Comparison of ENCODE assay signal across 10 cellular contexts in the genomic region with DNA sequence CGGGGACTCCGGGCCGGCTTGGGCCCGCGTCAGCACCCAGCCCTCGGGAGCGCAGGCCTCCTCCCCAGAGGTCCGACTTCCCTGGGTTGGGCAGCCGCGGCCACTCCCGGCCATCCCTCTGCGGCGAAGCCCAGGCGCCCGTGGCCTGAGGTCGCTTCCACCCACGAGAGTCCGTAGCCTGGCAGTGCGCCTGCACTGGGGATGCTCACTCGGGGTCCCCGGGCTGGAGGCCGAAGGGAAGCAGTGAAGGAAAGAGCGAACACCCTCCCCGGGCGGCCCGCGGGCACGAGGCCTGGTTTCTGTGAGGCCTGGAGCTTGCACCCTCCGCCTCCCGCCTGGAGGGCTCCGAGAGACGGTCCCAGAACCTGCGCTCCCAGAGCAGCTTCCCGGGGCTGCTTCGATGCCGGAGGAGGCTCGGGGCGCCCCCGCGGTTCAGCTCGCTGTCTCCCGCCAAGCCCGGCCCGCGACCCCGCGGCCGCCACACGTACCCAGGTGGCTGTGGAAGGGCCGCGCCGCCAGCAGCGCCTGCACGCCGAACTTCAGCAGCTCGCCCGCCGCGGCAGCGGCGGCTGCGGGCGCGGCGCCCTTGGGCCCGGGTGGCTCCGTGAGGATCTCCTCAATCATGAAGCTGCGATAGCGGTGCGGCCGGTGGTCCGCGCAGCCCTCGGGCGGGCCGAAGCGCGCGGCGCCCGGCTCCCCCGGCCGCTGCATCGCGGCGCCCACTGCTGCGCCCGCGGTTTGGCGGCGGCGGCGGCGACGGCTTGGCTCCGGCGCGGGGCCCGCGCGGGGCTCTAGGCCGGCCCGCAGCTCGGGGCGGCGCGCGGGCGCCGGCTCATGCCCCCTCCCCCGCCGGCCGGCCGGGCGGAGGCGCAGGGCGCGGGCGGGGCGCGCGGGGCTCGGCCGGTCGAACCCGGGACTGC. TPM values are rescaled to one million over a fixed set of nuclear protein-coding genes. Genes with fewer than 3 reads are reported as not detected.
DNase-seq lines count a peak whose midpoint lies in the region; ATAC-seq and TF ChIP-seq lines count a peak whose summit lies in the region.
"Had no signal": no experiment of that assay in that cellular context is flagged by ENCODE, and none has a peak within 500 bp of the region (broad histone marks: within the 10 kb centered on the region; RNA-seq: fewer than 3 reads in every experiment).

A gene with protein sequence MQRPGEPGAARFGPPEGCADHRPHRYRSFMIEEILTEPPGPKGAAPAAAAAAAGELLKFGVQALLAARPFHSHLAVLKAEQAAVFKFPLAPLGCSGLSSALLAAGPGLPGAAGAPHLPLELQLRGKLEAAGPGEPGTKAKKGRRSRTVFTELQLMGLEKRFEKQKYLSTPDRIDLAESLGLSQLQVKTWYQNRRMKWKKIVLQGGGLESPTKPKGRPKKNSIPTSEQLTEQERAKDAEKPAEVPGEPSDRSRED (minus strand): TSS at position 920 of the 920 bp plus-strand sequence. CDS start 209 bp downstream, at position 711.

- peaks cover 82% of the 10 kb centered on the region for H3K27me3 Mint-ChIP-seq in T-helper 1 cell treated with Interleukin-12 subunit alpha and Interleukin-12 subunit beta and Interleukin-4 antibody, amounts not matched to agents 30 μg/mL and 1 μg/mL, for 36 hours (ENCODE audit: low read depth)
- peaks cover 68% of the 10 kb centered on the region for H3K27me3 Mint-ChIP-seq in activated CD4-positive, alpha-beta memory T cell treated with anti-CD3 and anti-CD28 coated beads for 36 hours
- peaks cover 14 to 42% (median 34%) of the 10 kb centered on the region in 3 donors for H3K27me3 Mint-ChIP-seq in immature natural killer cell (ENCODE audit: low read depth in 3 of 3)
- peaks cover 94% of the 10 kb centered on the region for H3K27me3 Mint-ChIP-seq in stimulated activated memory B cell treated with anti-CD40 and anti-IgM and Interleukin-4, amounts not matched to agents 10 μg/mL and 1 μg/mL and 100 μg/mL, for 72 hours

- H3K27me3 ChIP-seq in transverse colon, result peaks cover 97% of the 10 kb centered on the region

- ATAC-seq in stimulated activated memory B cell treated with anti-CD40 and anti-IgM and Interleukin-4, amounts not matched to agents 10 μg/mL and 1 μg/mL and 100 μg/mL, for 72 hours, result no peak
- no peak for ATAC-seq in GM18868 (IDR thresholded peaks at IDR 0.05; ENCODE audit: unreplicated experiment)

- intact Hi-C loops in activated CD4-positive, alpha-beta memory T cell treated with anti-CD3 and anti-CD28 coated beads for 36 hours (cut with micrococcal nuclease), result no loop called here
- intact Hi-C loops in transverse colon (cut with DNase I; ENCODE audit: low total_unique reads), result no loop called here

- peaks cover 28 to 66% (median 57%) of the 10 kb centered on the region in 4 donors for H3K4me1 ChIP-seq in transverse colon

- no peak for TF ChIP-seq POLR2A in transverse colon (IDR thresholded peaks at IDR 0.05)

- CTCF ChIA-PET in activated CD4-positive, alpha-beta memory T cell treated with anti-CD3 and anti-CD28 coated beads for 36 hours (lab: Charles Lee), result no interaction called here

- peaks cover 2% of the 10 kb centered on the region for H3K36me3 Mint-ChIP-seq in T-helper 1 cell treated with Interleukin-12 subunit alpha and Interleukin-12 subunit beta and Interleukin-4 antibody, amounts not matched to agents 30 μg/mL and 1 μg/mL, for 36 hours (ENCODE audit: low read depth)
- H3K36me3 Mint-ChIP-seq in activated CD4-positive, alpha-beta memory T cell treated with anti-CD3 and anti-CD28 coated beads for 36 hours, result no peaks in the 10 kb centered on the region
- no peaks in the 10 kb centered on the region for H3K36me3 Mint-ChIP-seq in immature natural killer cell
- no peaks in the 10 kb centered on the region for H3K36me3 Mint-ChIP-seq in stimulated activated memory B cell treated with anti-CD40 and anti-IgM and Interleukin-4, amounts not matched to agents 10 μg/mL and 1 μg/mL and 100 μg/mL, for 72 hours

- no peak for DNase-seq in T-helper 1 cell
- no peak for DNase-seq in activated CD4-positive, alpha-beta memory T cell treated with anti-CD3 and anti-CD28 coated beads for 36 hours
- DNase-seq in immature natural killer cell, result no peak
- DNase-seq in transverse colon, result no peak
- no peak for DNase-seq in DMS153 (lab: John Stamatoyannopoulos, UW)
- DNase-seq: hippocampal formation had no signal

- TF ChIP-seq EP300 in transverse colon (IDR thresholded peaks at IDR 0.05; ENCODE audit: low read depth), result no peak

- no peak for TF ChIP-seq CTCF in transverse colon (IDR thresholded peaks at IDR 0.05)

- in situ Hi-C loops in transverse colon (cut with MboI; ENCODE audit: low pct_ligation_motif_present in 1 of 4, low pct_unique_long_range_greater_than_20kb in 1 of 4, low sequenced_read_pairs in 3 of 4), result loop anchor here in 1 of 4 donors (25.0 kb wide), 2 partner anchors 267 to 792 kb away; no protein-coding TSS in a partner anchor

- H3K9me3 Mint-ChIP-seq in T-helper 1 cell treated with Interleukin-12 subunit alpha and Interleukin-12 subunit beta and Interleukin-4 antibody, amounts not matched to agents 30 μg/mL and 1 μg/mL, for 36 hours, result peaks cover 7% of the 10 kb centered on the region
- H3K9me3 Mint-ChIP-seq in activated CD4-positive, alpha-beta memory T cell treated with anti-CD3 and anti-CD28 coated beads for 36 hours, result no peaks in the 10 kb centered on the region
- H3K9me3 Mint-ChIP-seq in immature natural killer cell, result peaks cover 0 to 6% (median 0%) of the 10 kb centered on the region in 6 donors
- H3K9me3 Mint-ChIP-seq in stimulated activated memory B cell treated with anti-CD40 and anti-IgM and Interleukin-4, amounts not matched to agents 10 μg/mL and 1 μg/mL and 100 μg/mL, for 72 hours, result peaks cover 2% of the 10 kb centered on the region

- H3K27ac ChIP-seq in transverse colon, result no peak within 1 kb of the TSS
- H3K27ac ChIP-seq: C4-2B had no signal

- POLR2A ChIA-PET in activated CD4-positive, alpha-beta memory T cell treated with anti-CD3 and anti-CD28 coated beads for 36 hours (lab: Charles Lee), result no interaction called here

- no peaks in the 10 kb centered on the region for H3K36me3 ChIP-seq in transverse colon

- no peaks in the 10 kb centered on the region for H3K9me3 ChIP-seq in transverse colon

- peaks cover 28% of the 10 kb centered on the region for H3K4me1 Mint-ChIP-seq in T-helper 1 cell treated with Interleukin-12 subunit alpha and Interleukin-12 subunit beta and Interleukin-4 antibody, amounts not matched to agents 30 μg/mL and 1 μg/mL, for 36 hours (ENCODE audit: low read depth)
- H3K4me1 Mint-ChIP-seq in activated CD4-positive, alpha-beta memory T cell treated with anti-CD3 and anti-CD28 coated beads for 36 hours (ENCODE audit: low read depth), result peaks cover 49% of the 10 kb centered on the region
- H3K4me1 Mint-ChIP-seq in immature natural killer cell, result peaks cover 33 to 35% of the 10 kb centered on the region in 2 donors
- H3K4me1 Mint-ChIP-seq in stimulated activated memory B cell treated with anti-CD40 and anti-IgM and Interleukin-4, amounts not matched to agents 10 μg/mL and 1 μg/mL and 100 μg/mL, for 72 hours, result peaks cover 80% of the 10 kb centered on the region

- WGBS in transverse colon (ENCODE audit: low coverage in 1 of 2), 2 donors, result 5% methylated on average over 119 of the region's 126 CpGs; no CpG with 5 or more reads in 1 of the 2 donors

- H3K4me3 Mint-ChIP-seq in T-helper 1 cell treated with Interleukin-12 subunit alpha and Interleukin-12 subunit beta and Interleukin-4 antibody, amounts not matched to agents 30 μg/mL and 1 μg/mL, for 36 hours, result peak within 1 kb of the TSS; percentile 77
- peak within 1 kb of the TSS; percentile 53 for H3K4me3 Mint-ChIP-seq in activated CD4-positive, alpha-beta memory T cell treated with anti-CD3 and anti-CD28 coated beads for 36 hours
- peak within 1 kb of the TSS in 4 of 5 donors; percentile 14 to 70 (median 41) for H3K4me3 Mint-ChIP-seq in immature natural killer cell
- H3K4me3 Mint-ChIP-seq in stimulated activated memory B cell treated with anti-CD40 and anti-IgM and Interleukin-4, amounts not matched to agents 10 μg/mL and 1 μg/mL and 100 μg/mL, for 72 hours, result peak within 1 kb of the TSS; percentile 48

- H3K27ac Mint-ChIP-seq in T-helper 1 cell treated with Interleukin-12 subunit alpha and Interleukin-12 subunit beta and Interleukin-4 antibody, amounts not matched to agents 30 μg/mL and 1 μg/mL, for 36 hours, result no peak within 1 kb of the TSS
- H3K27ac Mint-ChIP-seq in activated CD4-positive, alpha-beta memory T cell treated with anti-CD3 and anti-CD28 coated beads for 36 hours, result no peak within 1 kb of the TSS
- no peak within 1 kb of the TSS for H3K27ac Mint-ChIP-seq in immature natural killer cell
- H3K27ac Mint-ChIP-seq in stimulated activated memory B cell treated with anti-CD40 and anti-IgM and Interleukin-4, amounts not matched to agents 10 μg/mL and 1 μg/mL and 100 μg/mL, for 72 hours, result no peak within 1 kb of the TSS

- H3K4me3 ChIP-seq in transverse colon, result peak within 1 kb of the TSS in 2 of 4 donors; percentile 9 to 35

RNA-seq across cellular contexts. Expression of the gene that starts here (rescaled TPM):
- under 1 TPM; 0.43 to 0.44 TPM for total RNA-seq in activated CD4-positive, alpha-beta memory T cell treated with anti-CD3 and anti-CD28 coated beads for 36 hours
- polyA plus RNA-seq in immature natural killer cell, result not detected
- not detected for total RNA-seq in transverse colon
